ENCODE assay signal across 3 cellular contexts in genomic region chr4:61299316-61299715, GRCh38.
TF ChIP-seq lines count a peak whose summit lies in the region.

No MANE protein-coding gene starts in this region.

TF ChIP-seq in A549, 52 proteins besides CTCF, POLR2A, EP300 and RAD21 (continued from another document):
- TF ChIP-seq PBX3 (IDR thresholded peaks at IDR 0.05) = no peak
- TF ChIP-seq TFCP2L1 (CRISPR knock-in tag; IDR thresholded peaks at IDR 0.05) = no peak
- TF ChIP-seq MAFK (IDR thresholded peaks at IDR 0.05; ENCODE audit: partially characterized antibody) = peak; percentile 49

TF ChIP-seq in GM23338, 12 proteins besides CTCF, POLR2A, EP300 and RAD21:
- no peak for TF ChIP-seq ZNF462 (CRISPR knock-in tag; IDR thresholded peaks at IDR 0.05)
- TF ChIP-seq JUNB (IDR thresholded peaks at IDR 0.05; ENCODE audit: unreplicated experiment) = no peak
- TF ChIP-seq REST (IDR thresholded peaks at IDR 0.05; ENCODE audit: unreplicated experiment) = no peak
- TF ChIP-seq EZH2 (IDR thresholded peaks at IDR 0.05; ENCODE audit: low read depth, unreplicated experiment) = no peak
- no peak for TF ChIP-seq ZNF114 (CRISPR knock-in tag; IDR thresholded peaks at IDR 0.05)
- TF ChIP-seq CREB1 (CRISPR knock-in tag; IDR thresholded peaks at IDR 0.05; ENCODE audit: low read depth) = no peak
- TF ChIP-seq POLR2AphosphoS5 (IDR thresholded peaks at IDR 0.05; ENCODE audit: low read depth) = no peak
- no peak for TF ChIP-seq NANOG (IDR thresholded peaks at IDR 0.05; ENCODE audit: borderline replicate concordance)

TF ChIP-seq in K562, 482 proteins besides CTCF, POLR2A, EP300 and RAD21 (continued from another document):
- TF ChIP-seq CSDE1 (IDR thresholded peaks at IDR 0.05) (no peak), BDP1 (IDR thresholded peaks at IDR 0.05; ENCODE audit: insufficient read depth, insufficient read length) (no peak), ZNF316 (IDR thresholded peaks at IDR 0.05) (0 out of 2 replicates have a peak, but pooled peaks have one; percentile 28), MAFF (IDR thresholded peaks at IDR 0.05; ENCODE audit: low read length) (0 out of 2 replicates have a peak, but pooled peaks have one; percentile 8), RREB1 (CRISPR knock-in tag; IDR thresholded peaks at IDR 0.05) (no peak), TFAM (CRISPR knock-in tag; conservative IDR thresholded peaks at IDR 0.05) (no peak), KLF1 (tag; IDR thresholded peaks at IDR 0.05) (no peak), ZNF699 (CRISPR knock-in tag; IDR thresholded peaks at IDR 0.05; ENCODE audit: insufficient replicate concordance) (no peak), SRSF3 (IDR thresholded peaks at IDR 0.05; ENCODE audit: insufficient read depth, low read length) (no peak), JUNB (CRISPR knock-in tag; conservative IDR thresholded peaks at IDR 0.05) (no peak)
